Comparison of ENCODE assay signal across 18 cellular contexts in genomic region chr10:61063035-61063434, GRCh38.
DNase-seq lines count a peak whose midpoint lies in the region; ATAC-seq, FAIRE-seq and TF ChIP-seq lines count a peak whose summit lies in the region.
"Had no signal": no experiment of that assay in that cellular context is flagged by ENCODE, and none has a peak within 500 bp of the region (broad histone marks: within the 10 kb centered on the region; RNA-seq: fewer than 3 reads in every experiment).

No MANE protein-coding gene starts in this region.

- POLR2A ChIA-PET in A549 (lab: Yijun Ruan, JAX): no interaction called here
- POLR2A ChIA-PET in PC-9 (lab: Charles Lee; ENCODE audit: unreplicated experiment): no interaction called here

- no peak for FAIRE-seq in A549 (lab: Jason Lieb, UNC)
- no peak for FAIRE-seq in pancreas (lab: Jason Lieb, UNC)

- DNase-seq in A549 (ENCODE audit: low read depth in 1 of 2, low spot score in 1 of 2): peak; percentile 14 to 85
- peak; percentile 54 for DNase-seq in LNCaP clone FGC (ENCODE audit: low read depth)
- DNase-seq in cerebellum (ENCODE audit: low spot score): peak; percentile 6
- peak in 1 of 3 donors; percentile 71 for DNase-seq in right lobe of liver
- DNase-seq in NCI-H1092 treated with DMSO at 0.1 percent for 48 hours (lab: John Stamatoyannopoulos, UW): no peak
- no peak for DNase-seq in PC-9
- no peak for DNase-seq in pancreas
- DNase-seq: activated CD8-positive, alpha-beta memory T cell treated with anti-CD3 and anti-CD28 coated beads, Interleukin-2, amount 50 U/mL, for 48 hours; activated naive CD4-positive, alpha-beta T cell treated with Interleukin-2 at 50 U/mL for 16 hours; effector memory CD4-positive, alpha-beta T cell; GDM1; NCI-H2081 treated with DMSO at 0.1 percent for 48 hours; SHP77 treated with DMSO at 0.1 percent for 48 hours; T-helper 17 cell; upper lobe of right lung had no signal

- H3K4me1 ChIP-seq in A549: peaks cover 53% of the 10 kb centered on the region
- H3K4me1 ChIP-seq in right lobe of liver: peaks cover 0 to 44% (median 11%) of the 10 kb centered on the region in 4 donors
- no peaks in the 10 kb centered on the region for H3K4me1 ChIP-seq in PC-9 (replicated peaks; ENCODE audit: insufficient read depth)
- peaks cover 0 to 2% (median 0%) of the 10 kb centered on the region in 3 donors for H3K4me1 ChIP-seq in pancreas
- H3K4me1 ChIP-seq: upper lobe of right lung had no signal

- no peak overlapping the region for H3K4me3 ChIP-seq in A549
- H3K4me3 ChIP-seq in LNCaP clone FGC (ENCODE audit: low read depth, low read length): no peak overlapping the region
- no peak overlapping the region for H3K4me3 ChIP-seq in right lobe of liver
- H3K4me3 ChIP-seq in PC-9: no peak overlapping the region
- H3K4me3 ChIP-seq in pancreas: no peak overlapping the region
- H3K4me3 ChIP-seq: smooth muscle cell, upper lobe of right lung had no signal

- no peaks in the 10 kb centered on the region for H4K20me1 ChIP-seq in PC-9 (ENCODE audit: insufficient read depth)

- no peak overlapping the region for H2AFZ ChIP-seq in PC-9

- peak; percentile 65 to 81; a peak in 4 of 6 replicates for ATAC-seq in A549
- ATAC-seq in right lobe of liver: peak; percentile 83 to 92 (median 88)
- no peak for ATAC-seq in pancreas
- no peak for ATAC-seq in GM19035 (IDR thresholded peaks at IDR 0.05; ENCODE audit: unreplicated experiment)
- ATAC-seq: stimulated activated memory B cell treated with anti-CD40 and anti-IgM and Interleukin-4, amounts not matched to agents 10 μg/mL and 1 μg/mL and 100 μg/mL, for 72 hours; T-helper 17 cell; upper lobe of right lung had no signal

- H3K9me3 ChIP-seq in A549: no peaks in the 10 kb centered on the region
- no peaks in the 10 kb centered on the region for H3K9me3 ChIP-seq in right lobe of liver
- H3K9me3 ChIP-seq in PC-9 (ENCODE audit: insufficient read depth, low read depth): no peaks in the 10 kb centered on the region
- no peaks in the 10 kb centered on the region for H3K9me3 ChIP-seq in pancreas
- H3K9me3 ChIP-seq: upper lobe of right lung had no signal

- H3K27me3 ChIP-seq in right lobe of liver (no peaks in the 10 kb centered on the region), PC-9 (ENCODE audit: insufficient read depth, low read depth) (no peaks in the 10 kb centered on the region), pancreas (no peaks in the 10 kb centered on the region)
- H3K27me3 ChIP-seq: upper lobe of right lung had no signal

- TF ChIP-seq CTCF in A549 (IDR thresholded peaks at IDR 0.05) (no peak), LNCaP clone FGC (IDR thresholded peaks at IDR 0.05; ENCODE audit: control insufficient read depth, extremely low read depth, insufficient read depth) (no peak), right lobe of liver (IDR thresholded peaks at IDR 0.05) (no peak), PC-9 (conservative IDR thresholded peaks at IDR 0.05) (no peak), pancreas (IDR thresholded peaks at IDR 0.05) (no peak)

- peak overlapping the region; percentile 66 to 72 for H3K27ac ChIP-seq in A549
- H3K27ac ChIP-seq in right lobe of liver: no peak overlapping the region
- no peak overlapping the region for H3K27ac ChIP-seq in PC-9
- no peak overlapping the region for H3K27ac ChIP-seq in pancreas
- H3K27ac ChIP-seq: upper lobe of right lung had no signal

- no peaks in the 10 kb centered on the region for H3K79me2 ChIP-seq in PC-9 (ENCODE audit: low read depth)

- peak in 1 of 2 experiments; percentile 50; a peak in 4 of 5 replicates for TF ChIP-seq RAD21 in A549 (conservative IDR thresholded peaks at IDR 0.05 in 1 of 2, IDR thresholded peaks at IDR 0.05 in 1 of 2)

- H3K9me2 ChIP-seq in PC-9 (ENCODE audit: insufficient read depth): no peaks in the 10 kb centered on the region; the same call in 1 of the 2 replicates

- 11% methylated on average over 3 of the region's 3 CpGs for WGBS in A549 (ENCODE audit: missing lambda C conversion rate)
- 36% methylated on average over 3 of the region's 3 CpGs for WGBS in right lobe of liver (ENCODE audit: insufficient coverage, low coverage, low lambda C conversion rate, missing lambda C conversion rate)
- 68 to 78% methylated on average over 3 of the region's 3 CpGs for WGBS in pancreas, 2 donors

- TF ChIP-seq POLR2A in A549 (IDR thresholded peaks at IDR 0.05; ENCODE audit: low read length) (no peak), right lobe of liver (IDR thresholded peaks at IDR 0.05) (no peak)

- H3K36me3 ChIP-seq in right lobe of liver (no peaks in the 10 kb centered on the region), PC-9 (ENCODE audit: low read depth) (no peaks in the 10 kb centered on the region), pancreas (no peaks in the 10 kb centered on the region)
- H3K36me3 ChIP-seq: upper lobe of right lung had no signal

- no TSS peak for BruUV-seq in PC-9 (replicated peaks; lab: Mats Ljungman, UMichigan)

- CTCF ChIA-PET in A549 (lab: Yijun Ruan, JAX) (interaction anchor here (1.0 to 1.4 kb wide), 4 partner anchors 10 to 221 kb away, joined by 3 to 5 read pairs (median 4); no protein-coding TSS in a partner anchor), PC-9 (lab: Charles Lee) (no interaction called here)

- peak; percentile 78 to 88; a peak in 3 of 5 replicates for TF ChIP-seq EP300 in A549 (IDR thresholded peaks at IDR 0.05)

- no peaks in the 10 kb centered on the region for H3F3A ChIP-seq in PC-9 (ENCODE audit: insufficient read depth, low read depth)

- H3K4me2 ChIP-seq in A549: peak overlapping the region; percentile 67
- no peak overlapping the region for H3K4me2 ChIP-seq in PC-9
- H3K4me2 ChIP-seq: smooth muscle cell had no signal

- intact Hi-C loops in right lobe of liver (cut with DNase I) (no loop called here), PC-9 (cut with micrococcal nuclease; ENCODE audit: unreplicated experiment) (no loop called here), pancreas (cut with DNase I) (no loop called here)

TF ChIP-seq in A549, 52 proteins besides CTCF, POLR2A, EP300 and RAD21 (continues in another document):
- TF ChIP-seq NR3C1 (IDR thresholded peaks at IDR 0.05): no peak
- no peak for TF ChIP-seq POLR2AphosphoS2 (conservative IDR thresholded peaks at IDR 0.05; ENCODE audit: low read length)
- TF ChIP-seq JUNB (IDR thresholded peaks at IDR 0.05): peak; percentile 55; the same call in 1 of the 2 replicates
- no peak for TF ChIP-seq PHF8 (IDR thresholded peaks at IDR 0.05; ENCODE audit: borderline replicate concordance, low read depth)
- no peak for TF ChIP-seq USF2 (IDR thresholded peaks at IDR 0.05)
- no peak for TF ChIP-seq PBX3 (IDR thresholded peaks at IDR 0.05)
- TF ChIP-seq KDM5A (IDR thresholded peaks at IDR 0.05): no peak
- no peak for TF ChIP-seq ZC3H11A (IDR thresholded peaks at IDR 0.05)
- no peak for TF ChIP-seq ZFP36 (IDR thresholded peaks at IDR 0.05; ENCODE audit: borderline replicate concordance, partially characterized antibody)
- peak; percentile 89 for TF ChIP-seq MAFK (IDR thresholded peaks at IDR 0.05; ENCODE audit: partially characterized antibody)
- no peak for TF ChIP-seq EHF (CRISPR knock-in tag; IDR thresholded peaks at IDR 0.05)
- no peak for TF ChIP-seq EHMT2 (IDR thresholded peaks at IDR 0.05; ENCODE audit: low read depth)
- TF ChIP-seq HOXB5 (CRISPR knock-in tag; IDR thresholded peaks at IDR 0.05): peak; percentile 94
- no peak for TF ChIP-seq NPAS2 (CRISPR knock-in tag; IDR thresholded peaks at IDR 0.05; ENCODE audit: borderline replicate concordance)
- peak; percentile 61; the same call in 1 of the 2 replicates for TF ChIP-seq NFE2L2 (conservative IDR thresholded peaks at IDR 0.05; ENCODE audit: low read length)
- TF ChIP-seq CHD2 (IDR thresholded peaks at IDR 0.05; ENCODE audit: low read length, partially characterized antibody): no peak
- TF ChIP-seq GATA3 (IDR thresholded peaks at IDR 0.05; ENCODE audit: borderline replicate concordance): peak; percentile 91
- TF ChIP-seq HOXB13 (CRISPR knock-in tag; IDR thresholded peaks at IDR 0.05; ENCODE audit: low read depth): no peak
- TF ChIP-seq CEBPB (IDR thresholded peaks at IDR 0.05): peak; percentile 52 to 75; a peak in 3 of 4 replicates
- 0 out of 2 replicates have a peak, but pooled peaks have one; percentile 8 for TF ChIP-seq FOSL2 (IDR thresholded peaks at IDR 0.05)
- 0 out of 2 replicates have a peak, but pooled peaks have one; percentile 11 for TF ChIP-seq FOSL2 (CRISPR knock-in tag; IDR thresholded peaks at IDR 0.05)
- peak; percentile 77 to 85 for TF ChIP-seq JUN (IDR thresholded peaks at IDR 0.05)
- TF ChIP-seq RFX5 (IDR thresholded peaks at IDR 0.05): no peak
- no peak for TF ChIP-seq HMGXB4 (CRISPR knock-in tag; IDR thresholded peaks at IDR 0.05; ENCODE audit: borderline replicate concordance)

Comparison
In these comparisons a context has a peak if more than half of its experiments do, and no peak if none do; other contexts are left out.
1. ATAC-seq: peak in A549 (2 of 2) and right lobe of liver (4 of 4); none in pancreas (0 of 4) and GM19035 (single experiment).
2. DNase-seq: peak in A549 (2 of 2), LNCaP clone FGC (single experiment) and cerebellum (single experiment); none in NCI-H1092 treated with DMSO at 0.1 percent for 48 hours (single experiment), PC-9 (0 of 2) and pancreas (0 of 6).
3. H3K27ac ChIP-seq: peak in A549 (2 of 2); none in right lobe of liver (0 of 3), PC-9 (single experiment) and pancreas (0 of 4).